In genomic region chr5:4100739-4101138, GRCh38 we compare ENCODE assay signal across 18 cellular contexts.
"Had no signal": no experiment of that assay in that cellular context is flagged by ENCODE, and none has a peak within 500 bp of the region (broad histone marks: within the 10 kb centered on the region; RNA-seq: fewer than 3 reads in every experiment).

No MANE protein-coding gene starts in this region.

- H3K9me3 Mint-ChIP-seq: nephron, type B pancreatic cell had no signal

- H3K27me3 Mint-ChIP-seq: naive thymus-derived CD4-positive, alpha-beta T cell had no signal

- ATAC-seq: naive thymus-derived CD4-positive, alpha-beta T cell; sciatic nerve had no signal

- H3K4me1 Mint-ChIP-seq: naive thymus-derived CD4-positive, alpha-beta T cell had no signal

- H3K27ac Mint-ChIP-seq: type B pancreatic cell had no signal

- H3K4me3 Mint-ChIP-seq: naive thymus-derived CD4-positive, alpha-beta T cell; nephron; type B pancreatic cell had no signal

- DNase-seq: dermis blood vessel endothelial cell; effector memory CD4-positive, alpha-beta T cell; foreskin melanocyte; mesenchymal stem cell; midbrain; naive thymus-derived CD4-positive, alpha-beta T cell; occipital lobe; ovary; stimulated activated CD4-positive, alpha-beta T cell treated with anti-CD3 and anti-CD28 coated beads, Interleukin-12 subunit alpha, Interleukin-12 subunit beta, amount 100 ng/mL, for 4 hours; stimulated activated CD4-positive, alpha-beta T cell treated with anti-CD3 and anti-CD28 coated beads, Interleukin-1b, Interleukin-23, amount 100 ng/mL, for 48 hours; stimulated activated CD4-positive, alpha-beta T cell treated with anti-CD3 and anti-CD28 coated beads, Interleukin-4, amount 100 ng/mL, for 1 hour; stimulated activated CD8-positive, alpha-beta memory T cell treated with anti-CD3 and anti-CD28 coated beads, Interleukin-4, amount 100 ng/mL, for 48 hours; stimulated activated naive CD4-positive, alpha-beta T cell; stomach; thyroid gland had no signal

- H3K36me3 Mint-ChIP-seq: naive thymus-derived CD4-positive, alpha-beta T cell; type B pancreatic cell had no signal
